23 cellular contexts compared by ENCODE assay signal in genomic region chrX:66912417-66912816, GRCh38.
"Had no signal": no experiment of that assay in that cellular context is flagged by ENCODE, and none has a peak within 500 bp of the region (broad histone marks: within the 10 kb centered on the region; RNA-seq: fewer than 3 reads in every experiment).

No MANE protein-coding gene starts in this region.

- H3K4me3 ChIP-seq: colonic mucosa, esophagus muscularis mucosa, gastroesophageal sphincter, heart left ventricle, left lung, lower lobe of right lung had no signal

- DNase-seq: cerebellar nuclear complex; colonic mucosa; cortex of kidney; effector CD8-positive, alpha-beta T cell; effector memory CD8-positive, alpha-beta T cell; endodermal cell; foreskin keratinocyte; heart left ventricle; hippocampal formation; left lung; left ventricle myocardium superior; lower lobe of right lung; mesenchymal stem cell; midbrain; naive thymus-derived CD4-positive, alpha-beta T cell had no signal

- H3K27ac Mint-ChIP-seq: dendritic cell treated with granulocyte-macrophage colony-stimulating factor and Interleukin-4, amounts not matched to agents 40 ng/mL and 50 ng/mL, for 4 days; effector memory CD8-positive, alpha-beta T cell; endodermal cell; naive thymus-derived CD4-positive, alpha-beta T cell had no signal

- H3K4me3 Mint-ChIP-seq: dendritic cell treated with granulocyte-macrophage colony-stimulating factor and Interleukin-4, amounts not matched to agents 40 ng/mL and 50 ng/mL, for 4 days; effector memory CD8-positive, alpha-beta T cell; endodermal cell; naive thymus-derived CD4-positive, alpha-beta T cell had no signal

- H3K4me1 ChIP-seq: colonic mucosa, esophagus muscularis mucosa, foreskin keratinocyte, gastroesophageal sphincter, heart left ventricle, left lung, lower lobe of right lung had no signal

- H3K36me3 ChIP-seq: colonic mucosa, esophagus muscularis mucosa, gastroesophageal sphincter, heart left ventricle, left lung, lower lobe of right lung had no signal

- H3K9me3 Mint-ChIP-seq: dendritic cell treated with granulocyte-macrophage colony-stimulating factor and Interleukin-4, amounts not matched to agents 40 ng/mL and 50 ng/mL, for 4 days had no signal

- H3K27ac ChIP-seq: colonic mucosa, esophagus muscularis mucosa, foreskin keratinocyte, gastroesophageal sphincter, heart left ventricle, left lung, lower lobe of right lung had no signal

- H3K9me3 ChIP-seq: colonic mucosa, esophagus muscularis mucosa, gastroesophageal sphincter, heart left ventricle, left lung, lower lobe of right lung had no signal

- H3K4me1 Mint-ChIP-seq: endodermal cell; naive thymus-derived CD4-positive, alpha-beta T cell had no signal

- H3K36me3 Mint-ChIP-seq: naive thymus-derived CD4-positive, alpha-beta T cell had no signal

- ATAC-seq: effector memory CD8-positive, alpha-beta T cell; foreskin keratinocyte; gastroesophageal sphincter; heart left ventricle; left lung; left ventricle myocardium superior; lower lobe of right lung; naive thymus-derived CD4-positive, alpha-beta T cell had no signal

- H3K27me3 Mint-ChIP-seq: dendritic cell treated with granulocyte-macrophage colony-stimulating factor and Interleukin-4, amounts not matched to agents 40 ng/mL and 50 ng/mL, for 4 days; effector memory CD8-positive, alpha-beta T cell had no signal

- H3K27me3 ChIP-seq: colonic mucosa, esophagus muscularis mucosa, foreskin keratinocyte, gastroesophageal sphincter, left lung had no signal

- FAIRE-seq: endometrium, endothelial cell of umbilical vein, frontal cortex, islet of Langerhans, keratinocyte had no signal
